24 cellular contexts compared by ENCODE assay signal in the genomic region with DNA sequence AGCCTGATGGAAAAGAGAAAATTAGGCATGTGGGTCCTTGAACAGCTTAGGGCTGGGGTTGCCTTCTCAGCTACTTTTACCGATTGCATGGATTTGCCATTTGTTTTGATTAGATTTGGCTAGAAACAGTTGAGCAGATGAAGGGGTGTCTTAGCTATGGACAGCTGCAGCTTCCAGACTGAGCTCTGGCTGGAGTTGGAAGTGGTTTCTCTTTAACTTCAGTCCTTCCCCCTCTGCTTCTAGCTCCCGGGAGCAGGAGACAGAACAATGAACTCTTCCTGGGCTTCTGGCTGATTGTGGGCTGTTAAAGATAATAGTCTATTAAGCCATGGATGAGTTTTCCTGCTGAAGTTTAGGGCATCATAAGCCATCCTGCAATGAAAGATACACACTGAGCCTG. TPM values are rescaled to one million over a fixed set of nuclear protein-coding genes. Genes with fewer than 3 reads are reported as not detected.
DNase-seq lines count a peak whose midpoint lies in the region; FAIRE-seq and TF ChIP-seq lines count a peak whose summit lies in the region.
"Had no signal": no experiment of that assay in that cellular context is flagged by ENCODE, and none has a peak within 500 bp of the region (broad histone marks: within the 10 kb centered on the region; RNA-seq: fewer than 3 reads in every experiment).

No MANE protein-coding gene starts in this region.

- no peak for FAIRE-seq in urothelium cell line (lab: Jason Lieb, UNC)
- FAIRE-seq: GM12892, GM19239, H54 had no signal

- DNase-seq in NCI-H446 treated with DMSO at 0.1 percent for 48 hours (lab: John Stamatoyannopoulos, UW) (peak; percentile 27), RPMI7951 (ENCODE audit: low read depth) (peak; percentile 59), fibroblast of the aortic adventitia (ENCODE audit: low read depth) (peak; percentile 49), renal cortical epithelial cell (ENCODE audit: low read depth) (peak; percentile 22), amniotic stem cell (lab: John Stamatoyannopoulos, UW) (no peak), NCI-H2171 treated with DMSO at 0.1 percent for 48 hours (lab: John Stamatoyannopoulos, UW) (no peak), urothelium cell line (ENCODE audit: low spot score) (no peak), GOT3 (lab: John Stamatoyannopoulos, UW) (no peak)
- DNase-seq: C1 segment of cervical spinal cord; Caco-2; CD4-positive, alpha-beta memory T cell; DMS153; DND-41; NCI-H1092; NCI-H1417 treated with DMSO at 0.1 percent for 48 hours; NCI-H187; NCI-H2081 treated with DMSO at 0.1 percent for 48 hours; NCI-H510A treated with DMSO at 0.1 percent for 48 hours; NCI-H748 treated with DMSO at 0.1 percent for 48 hours; SHP77 treated with DMSO at 0.1 percent for 48 hours had no signal

- H3K4me3 ChIP-seq in fibroblast of the aortic adventitia (ENCODE audit: low read depth, low read length) = no peak overlapping the region
- H3K4me3 ChIP-seq: SK-N-MC had no signal

- no peak for TF ChIP-seq CTCF in fibroblast of the aortic adventitia (IDR thresholded peaks at IDR 0.05; ENCODE audit: insufficient read depth, low read length)

RNA-seq across cellular contexts. Expression of gene UBE2T, which starts 50.7 kb away (rescaled TPM):
- 266 and 294 TPM in 2 replicates for total RNA-seq in RPMI7951 (2014; rRNA removed; shearing (Covaris generic))
- 1.6 and 58.9 TPM in 2 replicates for total RNA-seq in fibroblast of the aortic adventitia (ENCODE audit: low replicate concordance)
- 7.9 and 39.6 TPM in 2 replicates for total RNA-seq in renal cortical epithelial cell

RNA-seq across cellular contexts. Expression of gene PPP1R12B, which starts 57.5 kb away (rescaled TPM):
- total RNA-seq in RPMI7951 (2014; rRNA removed; shearing (Covaris generic)) = 11.2 and 18.2 TPM in 2 replicates
- total RNA-seq in fibroblast of the aortic adventitia (ENCODE audit: low replicate concordance) (26.8 and 47.1 TPM in 2 replicates), renal cortical epithelial cell (9.0 and 20.1 TPM in 2 replicates)

Comparison
In these comparisons a context has a peak if more than half of its experiments do, and no peak if none do; other contexts are left out.
1. DNase-seq: peak in NCI-H446 treated with DMSO at 0.1 percent for 48 hours (single experiment), RPMI7951 (single experiment), fibroblast of the aortic adventitia (single experiment) and renal cortical epithelial cell (single experiment); none in amniotic stem cell (single experiment), NCI-H2171 treated with DMSO at 0.1 percent for 48 hours (single experiment), urothelium cell line (single experiment) and GOT3 (single experiment).